ENCODE assay signal across 10 cellular contexts in the genomic region with DNA sequence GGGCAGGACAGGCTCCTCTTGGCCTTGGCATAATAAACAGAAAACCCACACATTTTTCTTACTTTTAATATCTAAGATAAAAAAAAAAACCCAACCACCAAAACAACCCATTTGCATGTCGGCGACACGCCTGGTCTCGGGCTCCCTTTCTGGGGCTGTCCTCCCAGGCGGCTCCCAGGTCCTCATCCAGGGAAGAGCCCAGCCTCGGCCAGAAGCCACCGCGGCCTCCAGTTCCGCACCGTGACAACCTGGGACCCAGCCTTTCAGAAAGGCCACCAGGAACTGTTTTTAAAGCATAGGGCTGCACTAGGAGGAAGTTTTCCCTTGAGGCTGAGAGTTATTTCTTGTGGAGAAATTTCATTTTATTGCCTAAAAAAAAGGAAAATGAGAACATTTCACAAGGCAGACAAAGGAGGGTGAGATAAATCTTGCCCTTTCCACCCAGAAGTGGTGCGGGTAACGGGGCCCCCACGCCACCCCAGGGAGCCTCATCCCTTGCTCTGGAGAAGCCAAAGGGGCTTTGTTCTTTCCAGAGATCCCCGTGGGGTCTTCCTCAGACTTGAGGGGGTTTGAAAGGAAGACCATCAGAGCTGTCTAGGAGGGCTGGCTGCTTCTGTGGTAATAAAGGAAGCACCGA. TPM values are rescaled to one million over a fixed set of nuclear protein-coding genes. Genes with fewer than 3 reads are reported as not detected.
DNase-seq lines count a peak whose midpoint lies in the region; ATAC-seq and TF ChIP-seq lines count a peak whose summit lies in the region.
"Had no signal": no experiment of that assay in that cellular context is flagged by ENCODE, and none has a peak within 500 bp of the region (broad histone marks: within the 10 kb centered on the region; RNA-seq: fewer than 3 reads in every experiment).

No MANE protein-coding gene starts in this region.

- H3K4me3 ChIP-seq in heart left ventricle (no peak overlapping the region), osteoblast (ENCODE audit: insufficient read depth, low read length) (no peak overlapping the region), aorta (ENCODE audit: low read length in 2 of 2) (no peak overlapping the region)
- H3K4me3 ChIP-seq: skin epidermis had no signal

- H3K9me3 ChIP-seq in heart left ventricle (no peaks in the 10 kb centered on the region), osteoblast (ENCODE audit: low read depth, low read length) (no peaks in the 10 kb centered on the region), aorta (ENCODE audit: control insufficient read depth, low read length) (no peaks in the 10 kb centered on the region)
- H3K9me3 ChIP-seq: Caco-2 had no signal

- H3K27me3 ChIP-seq in heart left ventricle (no peaks in the 10 kb centered on the region), osteoblast (ENCODE audit: insufficient read depth, low read length) (no peaks in the 10 kb centered on the region), aorta (ENCODE audit: control insufficient read depth in 1 of 2, insufficient read depth in 2 of 2, low read length in 1 of 2) (no peaks in the 10 kb centered on the region)

- POLR2A ChIA-PET in activated CD4-positive, alpha-beta T cell treated with anti-CD3 and anti-CD28 coated beads for 36 hours (lab: Charles Lee) = no interaction called here

- intact Hi-C loops in Right ventricle myocardium inferior (cut with DNase I) = loop anchor here (1.0 to 2.0 kb wide), 2 partner anchors 48 to 135 kb away; no protein-coding TSS in a partner anchor
- intact Hi-C loops in cardiac septum (cut with DNase I) = loop anchor here (1.0 to 5.0 kb wide), 3 partner anchors 41 to 135 kb away; partner anchors contain the start of gene MKRN1
- intact Hi-C loops in heart left ventricle (cut with DNase I) = loop anchor here (1.0 to 5.0 kb wide), 6 partner anchors 41 to 136 kb away; partner anchors contain the start of gene MKRN1 (in 2 of the 10)
- intact Hi-C loops in aorta (cut with DNase I) = loop anchor here (1.0 to 2.0 kb wide), 2 partner anchors 134 to 135 kb away; no protein-coding TSS in a partner anchor
- intact Hi-C loops in activated CD4-positive, alpha-beta T cell treated with anti-CD3 and anti-CD28 coated beads for 36 hours (cut with DNase I, micrococcal nuclease) = loop anchor here (1.0 to 5.0 kb wide), 4 partner anchors 135 to 1015 kb away; no protein-coding TSS in a partner anchor

- TF ChIP-seq CTCF in heart left ventricle (IDR thresholded peaks at IDR 0.05) (no peak), osteoblast (IDR thresholded peaks at IDR 0.05; ENCODE audit: extremely low read depth, low read depth, low read length) (no peak)

- no peaks in the 10 kb centered on the region for H3K36me3 Mint-ChIP-seq in activated CD4-positive, alpha-beta T cell treated with anti-CD3 and anti-CD28 coated beads for 36 hours (ENCODE audit: low read depth)

- 81 to 87% (median 83%) methylated on average over 15 of the region's 15 CpGs for WGBS in heart left ventricle, 4 donors
- 87% methylated on average over 15 of the region's 15 CpGs for WGBS in aorta, 2 donors

- H4K20me1 ChIP-seq in osteoblast (ENCODE audit: insufficient read depth, low read length) = no peaks in the 10 kb centered on the region

- H2AFZ ChIP-seq in osteoblast (ENCODE audit: low read length) = peak overlapping the region; percentile 90

- H3K27ac ChIP-seq in heart left ventricle (peak overlapping the region in 9 of 12 donors; percentile 7 to 68 (median 22)), osteoblast (ENCODE audit: low read depth, low read length) (no peak overlapping the region), aorta (ENCODE audit: low read depth in 1 of 2, low read length in 2 of 2) (no peak overlapping the region)

- no peak overlapping the region for H3K4me3 Mint-ChIP-seq in activated CD4-positive, alpha-beta T cell treated with anti-CD3 and anti-CD28 coated beads for 36 hours

- H3K79me2 ChIP-seq in osteoblast (ENCODE audit: insufficient read depth, low read length) = no peaks in the 10 kb centered on the region

- H3K4me1 Mint-ChIP-seq in activated CD4-positive, alpha-beta T cell treated with anti-CD3 and anti-CD28 coated beads for 36 hours = peaks cover 3% of the 10 kb centered on the region

- H3K36me3 ChIP-seq in heart left ventricle = peaks cover 0 to 50% (median 29%) of the 10 kb centered on the region in 9 donors
- no peaks in the 10 kb centered on the region for H3K36me3 ChIP-seq in osteoblast (ENCODE audit: insufficient read depth, low read length)
- no peaks in the 10 kb centered on the region for H3K36me3 ChIP-seq in aorta (ENCODE audit: control insufficient read depth in 1 of 2, insufficient read depth in 2 of 2, low read length in 1 of 2)

- DNase-seq in Right ventricle myocardium inferior (ENCODE audit: missing footprints) = no peak
- DNase-seq in cardiac septum (ENCODE audit: low spot score) = no peak
- DNase-seq in heart left ventricle = no peak
- DNase-seq in osteoblast (ENCODE audit: insufficient read length, low spot score, missing footprints) = no peak
- no peak for DNase-seq in aorta
- DNase-seq in HUDEP-2 (lab: John Stamatoyannopoulos, UW; ENCODE audit: unreplicated experiment in 76 of 76) = no peak
- no peak for DNase-seq in activated CD4-positive, alpha-beta T cell treated with anti-CD3 and anti-CD28 coated beads for 36 hours
- no peak for DNase-seq in G401 (ENCODE audit: low spot score)

- in situ Hi-C loops in G401 (cut with HindIII; ENCODE audit: low sequenced_read_pairs) = no loop called here

- H3K4me1 ChIP-seq in heart left ventricle = peaks cover 0 to 21% (median 15%) of the 10 kb centered on the region in 12 donors
- no peaks in the 10 kb centered on the region for H3K4me1 ChIP-seq in osteoblast (ENCODE audit: insufficient read depth, low read length)
- no peaks in the 10 kb centered on the region for H3K4me1 ChIP-seq in aorta (ENCODE audit: control insufficient read depth in 1 of 2, insufficient read depth in 2 of 2, low read length in 2 of 2)
- H3K4me1 ChIP-seq: Caco-2 had no signal

- H3K9me3 Mint-ChIP-seq in activated CD4-positive, alpha-beta T cell treated with anti-CD3 and anti-CD28 coated beads for 36 hours (ENCODE audit: low read depth) = no peaks in the 10 kb centered on the region

- CTCF ChIA-PET in activated CD4-positive, alpha-beta T cell treated with anti-CD3 and anti-CD28 coated beads for 36 hours (lab: Charles Lee) = interaction anchor here (0.6 to 2.8 kb wide), 15 partner anchors 8 to 493 kb away, joined by 3 to 26 read pairs (median 4); no protein-coding TSS in a partner anchor

- ATAC-seq in Right ventricle myocardium inferior (peak; percentile 14), heart left ventricle (peak in 3 of 4 donors; percentile 16 to 32 (median 18)), aorta (ENCODE audit: low FRiP score) (peak; percentile 21)
- no peak for ATAC-seq in activated CD4-positive, alpha-beta T cell treated with anti-CD3 and anti-CD28 coated beads for 36 hours

- no peak overlapping the region for H3K27ac Mint-ChIP-seq in activated CD4-positive, alpha-beta T cell treated with anti-CD3 and anti-CD28 coated beads for 36 hours

- peaks cover 6% of the 10 kb centered on the region for H3K27me3 Mint-ChIP-seq in activated CD4-positive, alpha-beta T cell treated with anti-CD3 and anti-CD28 coated beads for 36 hours

- peak overlapping the region; percentile 62 for H3K4me2 ChIP-seq in osteoblast (ENCODE audit: insufficient read depth, low read length)

- TF ChIP-seq POLR2A in heart left ventricle (IDR thresholded peaks at IDR 0.05) = no peak

RNA-seq across cellular contexts. Expression of gene MKRN1, which starts 39.2 kb away (rescaled TPM):
- 99.0 TPM for total RNA-seq in Right ventricle myocardium inferior
- 95.0 TPM for total RNA-seq in cardiac septum
- total RNA-seq in heart left ventricle = 100 to 1,000 TPM in 5 of 9 donors, 10 to 100 TPM in 4; 52.3 to 109 (median 100) TPM
- polyA plus RNA-seq in heart left ventricle = 10 to 100 TPM; 45.2 to 53.3 TPM
- 69.8 and 71.6 TPM in 2 replicates for total RNA-seq in osteoblast
- total RNA-seq in aorta = 10 to 100 TPM; 68.5 to 69.2 TPM
- 10 to 100 TPM; 51.2 to 51.8 TPM for polyA plus RNA-seq in aorta
- total RNA-seq in activated CD4-positive, alpha-beta T cell treated with anti-CD3 and anti-CD28 coated beads for 36 hours = 10 to 100 TPM; 73.6 to 77.9 TPM
- total RNA-seq in G401 (2014; rRNA removed; shearing (Covaris generic)) = 54.2 and 81.9 TPM in 2 replicates

Comparison
In these comparisons a context has a peak if more than half of its experiments do, and no peak if none do; other contexts are left out.
1. H3K27ac ChIP-seq: peak in heart left ventricle (9 of 12); none in osteoblast (single experiment) and aorta (0 of 2).